Comparison of ENCODE assay signal across 12 cellular contexts in genomic region chr9:935348-935965, GRCh38. TPM values are rescaled to one million over a fixed set of nuclear protein-coding genes. Genes with fewer than 3 reads are reported as not detected.
A peak's percentile ranks its signal among the peaks of the same experiment; 100 is the strongest.
DNase-seq lines count a peak whose midpoint lies in the region; ATAC-seq and TF ChIP-seq lines count a peak whose summit lies in the region.
"Had no signal": no experiment of that assay in that cellular context is flagged by ENCODE, and none has a peak within 500 bp of the region (broad histone marks: within the 10 kb centered on the region; RNA-seq: fewer than 3 reads in every experiment).

No MANE protein-coding gene starts in this region.

- H3K27ac Mint-ChIP-seq in progenitor cell of endocrine pancreas = peak overlapping the region; percentile 9
- no peak overlapping the region for H3K27ac Mint-ChIP-seq in activated T-cell treated with anti-CD3 and anti-CD28 coated beads, Interleukin-2, amount 50 U/mL, for 72 hours

- H3K27me3 Mint-ChIP-seq in progenitor cell of endocrine pancreas = peaks cover 21% of the 10 kb centered on the region
- peaks cover 77% of the 10 kb centered on the region for H3K27me3 Mint-ChIP-seq in activated T-cell treated with anti-CD3 and anti-CD28 coated beads, Interleukin-2, amount 50 U/mL, for 72 hours (ENCODE audit: low read depth)

- TF ChIP-seq CTCF in choroid plexus epithelial cell (conservative IDR thresholded peaks at IDR 0.05; ENCODE audit: low read depth, low read length) = no peak
- no peak for TF ChIP-seq CTCF in progenitor cell of endocrine pancreas (IDR thresholded peaks at IDR 0.05; ENCODE audit: unreplicated experiment)

- DNase-seq in H4 (ENCODE audit: low spot score) (peak; percentile 72), NCI-H2081 treated with DMSO at 0.1 percent for 48 hours (lab: John Stamatoyannopoulos, UW) (peak; percentile 31), choroid plexus epithelial cell (ENCODE audit: low read depth) (peak; percentile 1), progenitor cell of endocrine pancreas (ENCODE audit: low spot score, unreplicated experiment) (no peak), cerebellar nuclear complex (lab: John Stamatoyannopoulos, UW) (no peak)
- DNase-seq in activated T-cell treated with anti-CD3 and anti-CD28 coated beads, Interleukin-2, amount 50 U/mL, for 72 hours = no peak
- DNase-seq: colonic mucosa, GDM1, heart right ventricle, stomach had no signal

- peaks cover 3% of the 10 kb centered on the region for H3K36me3 Mint-ChIP-seq in progenitor cell of endocrine pancreas (ENCODE audit: insufficient read depth)
- H3K36me3 Mint-ChIP-seq in activated T-cell treated with anti-CD3 and anti-CD28 coated beads, Interleukin-2, amount 50 U/mL, for 72 hours (ENCODE audit: insufficient read depth in 2 of 2) = peaks cover 2 to 4% of the 10 kb centered on the region in 2 donors

- peaks cover 11% of the 10 kb centered on the region for H3K4me1 Mint-ChIP-seq in progenitor cell of endocrine pancreas (ENCODE audit: low read depth)
- no peaks in the 10 kb centered on the region for H3K4me1 Mint-ChIP-seq in activated T-cell treated with anti-CD3 and anti-CD28 coated beads, Interleukin-2, amount 50 U/mL, for 72 hours (ENCODE audit: low read depth)

- no peak for ATAC-seq in GM21423 (IDR thresholded peaks at IDR 0.05; ENCODE audit: unreplicated experiment)
- ATAC-seq in activated T-cell treated with anti-CD3 and anti-CD28 coated beads, Interleukin-2, amount 50 U/mL, for 72 hours (replicated peaks in 1 of 2) = no peak
- ATAC-seq in HG03108 (IDR thresholded peaks at IDR 0.05; ENCODE audit: unreplicated experiment) = no peak

- H3K4me3 ChIP-seq in choroid plexus epithelial cell (ENCODE audit: low read depth, low read length) = no peak overlapping the region
- H3K4me3 ChIP-seq: colonic mucosa had no signal

- no peak overlapping the region for H3K4me3 Mint-ChIP-seq in progenitor cell of endocrine pancreas (ENCODE audit: low read depth)
- H3K4me3 Mint-ChIP-seq in activated T-cell treated with anti-CD3 and anti-CD28 coated beads, Interleukin-2, amount 50 U/mL, for 72 hours = no peak overlapping the region

- peaks cover 17% of the 10 kb centered on the region for H3K9me3 Mint-ChIP-seq in progenitor cell of endocrine pancreas (ENCODE audit: low read depth)
- peaks cover 5 to 7% of the 10 kb centered on the region in 2 donors for H3K9me3 Mint-ChIP-seq in activated T-cell treated with anti-CD3 and anti-CD28 coated beads, Interleukin-2, amount 50 U/mL, for 72 hours

RNA-seq across cellular contexts. Expression of gene DMRT3, which starts 41.0 kb away (rescaled TPM):
- total RNA-seq in H4 (2014; rRNA removed; shearing (Covaris generic)) = not detected in 2 replicates
- 0.34 and 0.53 TPM in 2 replicates for total RNA-seq in progenitor cell of endocrine pancreas
- total RNA-seq in activated T-cell treated with anti-CD3 and anti-CD28 coated beads, Interleukin-2, amount 50 U/mL, for 72 hours = not detected
- total RNA-seq: colonic mucosa, heart right ventricle, stomach had no signal

Comparison
In these comparisons a context has a peak if more than half of its experiments do, and no peak if none do; other contexts are left out.
1. DNase-seq: peak in H4 (single experiment), NCI-H2081 treated with DMSO at 0.1 percent for 48 hours (single experiment) and choroid plexus epithelial cell (single experiment); none in progenitor cell of endocrine pancreas (single experiment), cerebellar nuclear complex (0 of 2) and activated T-cell treated with anti-CD3 and anti-CD28 coated beads, Interleukin-2, amount 50 U/mL, for 72 hours (0 of 2).